ENCODE assay signal across 8 cellular contexts in genomic region chr3:193826126-193826795, GRCh38.
DNase-seq lines count a peak whose midpoint lies in the region; ATAC-seq and TF ChIP-seq lines count a peak whose summit lies in the region.

No MANE protein-coding gene starts in this region.

- peak overlapping the region; percentile 83 for H3K27ac ChIP-seq in C4-2B
- peak overlapping the region; percentile 42 for H3K27ac ChIP-seq in muscle layer of duodenum (ENCODE audit: low read length)

- peak; percentile 84 for DNase-seq in NCI-H146 (lab: John Stamatoyannopoulos, UW)
- DNase-seq in dermis blood vessel endothelial cell: peak; percentile 34
- no peak for DNase-seq in mucosa of gallbladder (ENCODE audit: low spot score)
- DNase-seq in NK-92 (lab: John Stamatoyannopoulos, UW; ENCODE audit: unreplicated experiment): no peak

- no peak for TF ChIP-seq CTCF in C4-2B (conservative IDR thresholded peaks at IDR 0.05)

- H3K36me3 ChIP-seq in muscle layer of duodenum (ENCODE audit: control insufficient read depth in 1 of 2, insufficient read depth in 2 of 2, low read length in 2 of 2): no peaks in the 10 kb centered on the region

- H3K27me3 ChIP-seq in muscle layer of duodenum (ENCODE audit: low read depth, low read length): no peaks in the 10 kb centered on the region

- H3K9me3 ChIP-seq in muscle layer of duodenum (ENCODE audit: control insufficient read depth in 1 of 2, low read length in 2 of 2): no peaks in the 10 kb centered on the region

- no peak for ATAC-seq in GM19397 (IDR thresholded peaks at IDR 0.05; ENCODE audit: unreplicated experiment)
- no peak for ATAC-seq in HG03025 (IDR thresholded peaks at IDR 0.05; ENCODE audit: low FRiP score, unreplicated experiment)

- H3K4me3 ChIP-seq in muscle layer of duodenum (ENCODE audit: low read depth in 1 of 2, low read length in 2 of 2): no peak overlapping the region

- H3K4me1 ChIP-seq in muscle layer of duodenum (ENCODE audit: control insufficient read depth in 1 of 2, insufficient read depth in 2 of 2, low read length in 2 of 2): no peaks in the 10 kb centered on the region

Comparison
In these comparisons a context has a peak if more than half of its experiments do, and no peak if none do; other contexts are left out.
1. DNase-seq: peak in NCI-H146 (single experiment) and dermis blood vessel endothelial cell (single experiment); none in mucosa of gallbladder (single experiment) and NK-92 (single experiment).